In the genomic region with DNA sequence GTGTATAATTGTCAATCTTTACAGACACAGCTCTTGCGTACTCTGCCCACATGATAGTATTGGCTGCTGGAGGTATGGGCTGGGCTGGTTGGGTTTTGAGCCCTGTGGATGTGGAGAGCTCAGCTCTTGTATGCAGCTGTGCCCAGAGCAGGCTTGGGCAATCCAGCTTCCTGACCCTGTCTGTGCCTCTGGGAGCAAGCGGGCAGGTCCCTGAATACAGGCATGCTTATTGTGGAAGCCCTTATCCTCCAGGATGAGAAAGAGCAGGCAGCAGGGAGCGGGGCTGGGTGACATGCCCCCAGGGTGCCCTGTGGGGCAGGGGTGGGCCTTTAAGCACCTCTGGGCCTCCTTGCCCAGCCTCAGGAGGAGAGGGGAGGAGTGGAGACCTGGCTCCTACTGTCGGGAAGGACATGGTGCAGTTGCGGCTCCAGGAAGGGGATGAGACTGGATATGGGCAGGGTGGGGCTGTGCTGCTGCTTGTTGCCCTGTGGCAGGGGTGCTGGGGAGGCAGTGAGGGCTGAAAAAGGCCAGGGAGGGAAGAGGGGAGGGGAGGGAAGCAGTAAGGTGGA, we compare ENCODE assay signal across 1 cellular context.
TF ChIP-seq lines count a peak whose summit lies in the region.

No MANE protein-coding gene starts in this region.

TF ChIP-seq in IMR-90, 13 proteins besides CTCF, POLR2A, EP300 and RAD21 (continued from another document):
- no peak for TF ChIP-seq MXI1 (IDR thresholded peaks at IDR 0.05; ENCODE audit: borderline replicate concordance, low read depth, low read length)
- no peak for TF ChIP-seq CEBPB (IDR thresholded peaks at IDR 0.05; ENCODE audit: low read depth, low read length)
- no peak for TF ChIP-seq MAFK (IDR thresholded peaks at IDR 0.05; ENCODE audit: low read depth, low read length)
- TF ChIP-seq RFX5 (IDR thresholded peaks at IDR 0.05; ENCODE audit: low read depth, low read length), result no peak
